Comparison of ENCODE assay signal across 8 cellular contexts in genomic region chr11:67805256-67806126, GRCh38.
DNase-seq lines count a peak whose midpoint lies in the region; ATAC-seq, FAIRE-seq and TF ChIP-seq lines count a peak whose summit lies in the region.
"Not testable (repeated sequence)": the region's sequence is repeated elsewhere in the genome, so short reads cannot be mapped to it uniquely, and the experiment has no call there.

No MANE protein-coding gene starts in this region.

- peak overlapping the region; percentile 93 for H3K27ac Mint-ChIP-seq in activated CD4-positive, alpha-beta T cell treated with anti-CD3 and anti-CD28 coated beads for 36 hours
- peak overlapping the region; percentile 97 for H3K27ac Mint-ChIP-seq in chondrocyte (ENCODE audit: unreplicated experiment)

- CTCF ChIA-PET in activated CD4-positive, alpha-beta T cell treated with anti-CD3 and anti-CD28 coated beads for 36 hours (lab: Charles Lee) = interaction anchor here (0.9 kb wide), 1 partner anchor 175 kb away, joined by 4 read pairs; the partner anchor contains the start of gene NUDT8

- FAIRE-seq in kidney (lab: Jason Lieb, UNC) = peak; percentile 93

- peak overlapping the region in 1 of 2 donors; percentile 67 for H3K9ac ChIP-seq in kidney (ENCODE audit: low read length in 2 of 2)

- not testable (repeated sequence) for TF ChIP-seq CTCF in chondrocyte (IDR thresholded peaks at IDR 0.05); kidney (IDR thresholded peaks at IDR 0.05; ENCODE audit: borderline replicate concordance, extremely low read depth, insufficient read depth)

- ATAC-seq in GM19035 (IDR thresholded peaks at IDR 0.05; ENCODE audit: unreplicated experiment) (peak; percentile 96), HG03457 (IDR thresholded peaks at IDR 0.05; ENCODE audit: unreplicated experiment) (peak; percentile 83)
- peak; percentile 99 for ATAC-seq in activated CD4-positive, alpha-beta T cell treated with anti-CD3 and anti-CD28 coated beads for 36 hours

- H3K36me3 ChIP-seq in kidney (ENCODE audit: control insufficient read depth in 1 of 2, insufficient read depth in 2 of 2, low read length in 2 of 2) = not testable (repeated sequence)

- POLR2A ChIA-PET in activated CD4-positive, alpha-beta T cell treated with anti-CD3 and anti-CD28 coated beads for 36 hours (lab: Charles Lee) = interaction anchor here (1.5 kb wide), 1 partner anchor 175 kb away, joined by 3 read pairs; the partner anchor contains the start of gene NUDT8

- peak overlapping the region; percentile 58 to 77 for H3K4me3 ChIP-seq in kidney (ENCODE audit: low read length in 2 of 2)

- peak overlapping the region in 1 of 2 donors; percentile 75 for H3K27ac ChIP-seq in kidney (ENCODE audit: low read depth in 2 of 2, low read length in 2 of 2)

- H3K9me3 Mint-ChIP-seq in activated CD4-positive, alpha-beta T cell treated with anti-CD3 and anti-CD28 coated beads for 36 hours (ENCODE audit: low read depth); chondrocyte (ENCODE audit: low read depth): not testable (repeated sequence)

- not testable (repeated sequence) for H3K36me3 Mint-ChIP-seq in activated CD4-positive, alpha-beta T cell treated with anti-CD3 and anti-CD28 coated beads for 36 hours (ENCODE audit: low read depth); chondrocyte (ENCODE audit: low read depth)

- peaks cover 26% of the 10 kb centered on the region for H3K4me1 Mint-ChIP-seq in activated CD4-positive, alpha-beta T cell treated with anti-CD3 and anti-CD28 coated beads for 36 hours
- H3K4me1 Mint-ChIP-seq in chondrocyte (ENCODE audit: low read depth) = peaks cover 12% of the 10 kb centered on the region

- H3K27me3 Mint-ChIP-seq in activated CD4-positive, alpha-beta T cell treated with anti-CD3 and anti-CD28 coated beads for 36 hours; chondrocyte (ENCODE audit: low read depth): not testable (repeated sequence)

- not testable (repeated sequence) for H3K9me3 ChIP-seq in kidney (ENCODE audit: control insufficient read depth in 1 of 2, low read length in 2 of 2)

- DNase-seq in AG08395 (ENCODE audit: low spot score) = peak; percentile 95
- DNase-seq in NCI-H524 (lab: John Stamatoyannopoulos, UW) = peak; percentile 47 to 87
- peak; percentile 99 for DNase-seq in activated CD4-positive, alpha-beta T cell treated with anti-CD3 and anti-CD28 coated beads for 36 hours
- peak; percentile 98 for DNase-seq in chondrocyte (ENCODE audit: low spot score)
- DNase-seq in kidney = peak; percentile 100
- DNase-seq in stimulated activated CD4-positive, alpha-beta T cell treated with anti-CD3 and anti-CD28 coated beads, Interleukin-12 subunit alpha, Interleukin-12 subunit beta, amount 100 ng/mL, for 4 hours = peak; percentile 98

- peak overlapping the region; percentile 87 for H3K4me3 Mint-ChIP-seq in activated CD4-positive, alpha-beta T cell treated with anti-CD3 and anti-CD28 coated beads for 36 hours
- peak overlapping the region; percentile 83 for H3K4me3 Mint-ChIP-seq in chondrocyte (ENCODE audit: unreplicated experiment)

- intact Hi-C loops in activated CD4-positive, alpha-beta T cell treated with anti-CD3 and anti-CD28 coated beads for 36 hours (cut with DNase I, micrococcal nuclease) = loop anchor here in 1 of 2 experiments (1.0 to 5.0 kb wide), 12 partner anchors 175 to 687 kb away; partner anchors contain the start of genes ANKRD13D, C11orf24, CDK2AP2 and KDM2A
- intact Hi-C loops in kidney (cut with DNase I) = not testable (repeated sequence)

- not testable (repeated sequence) for H3K4me1 ChIP-seq in kidney (ENCODE audit: control insufficient read depth in 1 of 2, insufficient read depth in 1 of 2, low read depth in 1 of 2, low read length in 2 of 2)
